In genomic region chr12:108840605-108841328, GRCh38 we compare ENCODE assay signal across 8 cellular contexts. TPM values are rescaled to one million over a fixed set of nuclear protein-coding genes. Genes with fewer than 3 reads are reported as not detected.
A peak's percentile ranks its signal among the peaks of the same experiment; 100 is the strongest.
DNase-seq lines count a peak whose midpoint lies in the region; ATAC-seq and TF ChIP-seq lines count a peak whose summit lies in the region.

No MANE protein-coding gene starts in this region.

- H3K4me1 ChIP-seq in SJSA1 (replicated peaks) (peaks cover 81% of the 10 kb centered on the region), esophagus muscularis mucosa (peaks cover 58 to 82% (median 72%) of the 10 kb centered on the region in 4 donors), gastrocnemius medialis (peaks cover 58 to 68% of the 10 kb centered on the region in 2 donors)

- no peak for TF ChIP-seq EP300 in esophagus muscularis mucosa (IDR thresholded peaks at IDR 0.05)

- H3K27ac ChIP-seq in SJSA1 (peak overlapping the region; percentile 99), esophagus muscularis mucosa (replicated peaks in 1 of 4) (peak overlapping the region; percentile 84 to 94 (median 88)), gastrocnemius medialis (peak overlapping the region; percentile 86 to 98 (median 94))

- DNase-seq in G401 (ENCODE audit: low spot score) (peak; percentile 62), SJSA1 (ENCODE audit: low read depth in 1 of 2, low spot score in 2 of 2) (peak in 1 of 2 experiments; percentile 60), esophagus muscularis mucosa (ENCODE audit: extremely low spot score) (no peak), gastrocnemius medialis (no peak), NCI-H1694 (lab: John Stamatoyannopoulos, UW) (no peak), SHP77 treated with DMSO at 0.1 percent for 48 hours (lab: John Stamatoyannopoulos, UW) (no peak), COLO668 (lab: John Stamatoyannopoulos, UW; ENCODE audit: unreplicated experiment) (no peak), NCI-H510A (lab: John Stamatoyannopoulos, UW) (no peak)

- 66% methylated on average over 20 of the region's 20 CpGs for WGBS in esophagus muscularis mucosa

- in situ Hi-C loops in G401 (cut with HindIII; ENCODE audit: low sequenced_read_pairs) (no loop called here), gastrocnemius medialis (cut with MboI; ENCODE audit: low sequenced_read_pairs in 4 of 4) (no loop called here)

- H3K36me3 ChIP-seq in SJSA1 (peaks cover 72% of the 10 kb centered on the region), esophagus muscularis mucosa (peaks cover 0 to 20% (median 7%) of the 10 kb centered on the region in 4 donors), gastrocnemius medialis (no peaks in the 10 kb centered on the region)

- H3K4me3 ChIP-seq in SJSA1 (no peak overlapping the region), esophagus muscularis mucosa (no peak overlapping the region), gastrocnemius medialis (no peak overlapping the region)

- ATAC-seq in gastrocnemius medialis = no peak

- TF ChIP-seq CTCF in esophagus muscularis mucosa (IDR thresholded peaks at IDR 0.05) (no peak), gastrocnemius medialis (IDR thresholded peaks at IDR 0.05 in 4 of 5, conservative IDR thresholded peaks at IDR 0.05 in 1 of 5) (no peak)

- no peaks in the 10 kb centered on the region for H3K9me3 ChIP-seq in SJSA1 (replicated peaks)
- H3K9me3 ChIP-seq in esophagus muscularis mucosa = no peaks in the 10 kb centered on the region
- H3K9me3 ChIP-seq in gastrocnemius medialis = no peaks in the 10 kb centered on the region

- H3K27me3 ChIP-seq in SJSA1 (replicated peaks) = no peaks in the 10 kb centered on the region
- H3K27me3 ChIP-seq in esophagus muscularis mucosa = no peaks in the 10 kb centered on the region
- no peaks in the 10 kb centered on the region for H3K27me3 ChIP-seq in gastrocnemius medialis

- TF ChIP-seq POLR2A in esophagus muscularis mucosa (IDR thresholded peaks at IDR 0.05; ENCODE audit: low read depth) = no peak
- TF ChIP-seq POLR2A in gastrocnemius medialis (IDR thresholded peaks at IDR 0.05) = no peak

- intact Hi-C loops in esophagus muscularis mucosa (cut with DNase I) (no loop called here), gastrocnemius medialis (cut with DNase I; ENCODE audit: low total_unique reads) (no loop called here)

RNA-seq across cellular contexts. Expression of gene SSH1, which starts 16.6 kb away (rescaled TPM):
- total RNA-seq in G401 (2014; rRNA removed; shearing (Covaris generic)) = 34.8 and 45.1 TPM in 2 replicates
- 7.1 and 16.3 TPM in 2 replicates for total RNA-seq in SJSA1 (2014; rRNA removed; shearing (Covaris generic))
- total RNA-seq in esophagus muscularis mucosa (10 to 100 TPM; 14.1 to 40.9 (median 28.7) TPM), gastrocnemius medialis (10 to 100 TPM; 19.6 to 33.6 (median 22.8) TPM)

RNA-seq across cellular contexts. Expression of gene DAO, which starts 39.1 kb away (rescaled TPM):
- 21.5 and 22.1 TPM in 2 replicates for total RNA-seq in G401 (2014; rRNA removed; shearing (Covaris generic))
- not detected in 2 replicates for total RNA-seq in SJSA1 (2014; rRNA removed; shearing (Covaris generic))
- total RNA-seq in esophagus muscularis mucosa (not detected), gastrocnemius medialis (not detected)

Comparison
In these comparisons a context has a peak if more than half of its experiments do, and no peak if none do; other contexts are left out.
1. RNA of gene DAO, which starts 39.1 kb away (total RNA-seq): 21.5 to 22.1 TPM in G401; not detected in SJSA1, not detected in esophagus muscularis mucosa and not detected in gastrocnemius medialis; every median in the first group is over 10 times any median in the second.
2. Peak in every context shown above with its lines, with median percentiles within 50 percentile points of each other: H3K27ac ChIP-seq.